ENCODE assay signal across 1 cellular context in the genomic region with DNA sequence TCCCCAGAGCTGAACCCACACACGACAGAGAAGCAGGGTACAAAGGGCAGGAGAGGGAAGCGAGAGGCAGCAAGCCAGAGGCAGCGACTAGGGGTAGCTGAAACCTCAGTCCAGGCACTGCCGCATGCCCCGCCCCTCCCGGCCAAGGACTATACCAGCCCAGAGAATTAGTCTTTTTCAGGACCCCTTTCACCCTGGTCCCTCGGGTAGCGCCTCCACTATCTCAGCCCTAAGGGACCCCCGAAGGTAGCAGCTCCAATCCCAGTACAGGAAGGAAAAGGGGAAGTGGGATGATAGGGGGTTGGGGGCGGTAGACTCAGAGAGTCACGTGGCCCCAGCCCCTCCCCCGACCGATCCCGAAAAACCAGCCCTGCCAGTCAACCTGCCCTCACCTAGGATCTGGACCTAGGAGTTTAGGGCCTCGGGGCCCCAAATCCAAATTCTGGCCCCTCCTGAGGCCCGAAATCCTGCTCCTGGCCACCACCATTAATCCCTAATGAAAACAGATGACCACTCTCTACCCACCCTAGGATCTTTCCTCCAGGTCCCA.
TF ChIP-seq lines count a peak whose summit lies in the region.

No MANE protein-coding gene starts in this region.

TF ChIP-seq in HEK293, 187 proteins besides CTCF, POLR2A, EP300 and RAD21 (continued from another document):
- TF ChIP-seq SP3 (tag by site-specific recombination; IDR thresholded peaks at IDR 0.05), result peak; percentile 58
